1 cellular context compared by ENCODE assay signal in genomic region chr9:127786773-127787123, GRCh38.
TF ChIP-seq lines count a peak whose summit lies in the region.

No MANE protein-coding gene starts in this region.

TF ChIP-seq in GM12878, 131 proteins besides CTCF, POLR2A, EP300 and RAD21:
- TF ChIP-seq TBL1XR1 (IDR thresholded peaks at IDR 0.05; ENCODE audit: low read depth, low read length) (no peak), EZH2 (IDR thresholded peaks at IDR 0.05; ENCODE audit: borderline replicate concordance, control insufficient read depth, low read depth, low read length) (no peak), TAF1 (IDR thresholded peaks at IDR 0.05; ENCODE audit: borderline replicate concordance, low read depth, low read length) (no peak), ZNF687 (IDR thresholded peaks at IDR 0.05) (no peak), JUNB (IDR thresholded peaks at IDR 0.05) (no peak), SP1 (IDR thresholded peaks at IDR 0.05; ENCODE audit: low read depth, low read length) (no peak), CHD1 (IDR thresholded peaks at IDR 0.05; ENCODE audit: low read depth, low read length) (no peak), HCFC1 (IDR thresholded peaks at IDR 0.05; ENCODE audit: low read length) (no peak), RBBP5 (conservative IDR thresholded peaks at IDR 0.05) (no peak), NBN (IDR thresholded peaks at IDR 0.05) (0 out of 2 replicates have a peak, but pooled peaks have one; percentile 12), RAD51 (IDR thresholded peaks at IDR 0.05) (no peak), SUPT20H (IDR thresholded peaks at IDR 0.05; ENCODE audit: borderline replicate concordance, control insufficient read depth, low read depth, low read length) (no peak), ZNF274 (IDR thresholded peaks at IDR 0.05; ENCODE audit: insufficient read depth, insufficient read length) (no peak), TARDBP (IDR thresholded peaks at IDR 0.05; ENCODE audit: borderline replicate concordance) (no peak), RCOR1 (conservative IDR thresholded peaks at IDR 0.05; ENCODE audit: low read depth, low read length) (0 out of 2 replicates have a peak, but pooled peaks have one; percentile 5), EED (IDR thresholded peaks at IDR 0.05; ENCODE audit: low read depth) (0 out of 2 replicates have a peak, but pooled peaks have one; percentile 4), GABPA (IDR thresholded peaks at IDR 0.05; ENCODE audit: low read depth) (no peak), IRF3 (IDR thresholded peaks at IDR 0.05) (no peak), NKRF (conservative IDR thresholded peaks at IDR 0.05) (no peak; the same call in 1 of the 2 replicates), PKNOX1 (IDR thresholded peaks at IDR 0.05) (no peak), MTA3 (IDR thresholded peaks at IDR 0.05; ENCODE audit: borderline replicate concordance, low read length) (no peak), BHLHE40 (IDR thresholded peaks at IDR 0.05; ENCODE audit: borderline replicate concordance in 1 of 2, low read depth in 2 of 2, low read length in 1 of 2) (0 out of 4 replicates have a peak, but pooled peaks of 1 of the 2 experiments have one; percentile 1), PAX5 (IDR thresholded peaks at IDR 0.05; ENCODE audit: borderline replicate concordance, low read depth, low read length) (no peak), ZNF217 (IDR thresholded peaks at IDR 0.05) (no peak), CEBPB (IDR thresholded peaks at IDR 0.05; ENCODE audit: borderline replicate concordance in 1 of 2, low read depth in 2 of 2, low read length in 2 of 2) (no peak), CBFB (IDR thresholded peaks at IDR 0.05; ENCODE audit: low read depth) (no peak), TCF3 (IDR thresholded peaks at IDR 0.05; ENCODE audit: borderline replicate concordance, insufficient read depth, low read depth, low read length) (no peak), IKZF2 (IDR thresholded peaks at IDR 0.05) (0 out of 4 replicates have a peak, but pooled peaks of 1 of the 2 experiments have one; percentile 10), HDGF (IDR thresholded peaks at IDR 0.05) (no peak), RB1 (IDR thresholded peaks at IDR 0.05; ENCODE audit: borderline replicate concordance) (no peak), SMC3 (IDR thresholded peaks at IDR 0.05; ENCODE audit: borderline replicate concordance, low read length) (peak; percentile 6; the same call in 1 of the 2 replicates)
- TF ChIP-seq, protein P1, sequence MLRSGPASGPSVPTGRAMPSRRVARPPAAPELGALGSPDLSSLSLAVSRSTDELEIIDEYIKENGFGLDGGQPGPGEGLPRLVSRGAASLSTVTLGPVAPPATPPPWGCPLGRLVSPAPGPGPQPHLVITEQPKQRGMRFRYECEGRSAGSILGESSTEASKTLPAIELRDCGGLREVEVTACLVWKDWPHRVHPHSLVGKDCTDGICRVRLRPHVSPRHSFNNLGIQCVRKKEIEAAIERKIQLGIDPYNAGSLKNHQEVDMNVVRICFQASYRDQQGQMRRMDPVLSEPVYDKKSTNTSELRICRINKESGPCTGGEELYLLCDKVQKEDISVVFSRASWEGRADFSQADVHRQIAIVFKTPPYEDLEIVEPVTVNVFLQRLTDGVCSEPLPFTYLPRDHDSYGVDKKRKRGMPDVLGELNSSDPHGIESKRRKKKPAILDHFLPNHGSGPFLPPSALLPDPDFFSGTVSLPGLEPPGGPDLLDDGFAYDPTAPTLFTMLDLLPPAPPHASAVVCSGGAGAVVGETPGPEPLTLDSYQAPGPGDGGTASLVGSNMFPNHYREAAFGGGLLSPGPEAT (IDR thresholded peaks at IDR 0.05; ENCODE audit: low read depth): 0 out of 2 replicates have a peak, but pooled peaks have one; percentile 23
